ENCODE assay signal across 1 cellular context in the genomic region with DNA sequence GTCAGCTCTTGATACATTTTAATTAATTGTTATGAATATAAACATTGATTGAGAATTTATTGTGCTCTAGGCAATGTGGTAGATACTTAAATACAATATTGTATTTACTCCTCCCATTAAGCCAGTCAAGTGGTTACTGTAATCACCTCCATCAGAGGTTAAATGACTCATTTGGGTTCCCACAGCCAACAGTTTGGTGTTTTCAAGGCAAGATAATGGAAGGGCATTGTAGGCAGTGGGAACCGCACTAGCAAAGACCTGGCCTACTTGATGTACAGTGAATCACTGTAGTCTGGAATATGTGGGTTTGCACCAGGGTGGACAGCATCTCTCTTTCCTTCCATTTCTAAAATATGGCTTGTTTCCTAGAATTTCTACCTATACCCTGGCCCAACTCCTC.
A peak's percentile ranks its signal among the peaks of the same experiment; 100 is the strongest.
TF ChIP-seq lines count a peak whose summit lies in the region.

No MANE protein-coding gene starts in this region.

TF ChIP-seq in K562, 482 proteins besides CTCF, POLR2A, EP300 and RAD21 (continued from another document):
- TF ChIP-seq, protein P1, sequence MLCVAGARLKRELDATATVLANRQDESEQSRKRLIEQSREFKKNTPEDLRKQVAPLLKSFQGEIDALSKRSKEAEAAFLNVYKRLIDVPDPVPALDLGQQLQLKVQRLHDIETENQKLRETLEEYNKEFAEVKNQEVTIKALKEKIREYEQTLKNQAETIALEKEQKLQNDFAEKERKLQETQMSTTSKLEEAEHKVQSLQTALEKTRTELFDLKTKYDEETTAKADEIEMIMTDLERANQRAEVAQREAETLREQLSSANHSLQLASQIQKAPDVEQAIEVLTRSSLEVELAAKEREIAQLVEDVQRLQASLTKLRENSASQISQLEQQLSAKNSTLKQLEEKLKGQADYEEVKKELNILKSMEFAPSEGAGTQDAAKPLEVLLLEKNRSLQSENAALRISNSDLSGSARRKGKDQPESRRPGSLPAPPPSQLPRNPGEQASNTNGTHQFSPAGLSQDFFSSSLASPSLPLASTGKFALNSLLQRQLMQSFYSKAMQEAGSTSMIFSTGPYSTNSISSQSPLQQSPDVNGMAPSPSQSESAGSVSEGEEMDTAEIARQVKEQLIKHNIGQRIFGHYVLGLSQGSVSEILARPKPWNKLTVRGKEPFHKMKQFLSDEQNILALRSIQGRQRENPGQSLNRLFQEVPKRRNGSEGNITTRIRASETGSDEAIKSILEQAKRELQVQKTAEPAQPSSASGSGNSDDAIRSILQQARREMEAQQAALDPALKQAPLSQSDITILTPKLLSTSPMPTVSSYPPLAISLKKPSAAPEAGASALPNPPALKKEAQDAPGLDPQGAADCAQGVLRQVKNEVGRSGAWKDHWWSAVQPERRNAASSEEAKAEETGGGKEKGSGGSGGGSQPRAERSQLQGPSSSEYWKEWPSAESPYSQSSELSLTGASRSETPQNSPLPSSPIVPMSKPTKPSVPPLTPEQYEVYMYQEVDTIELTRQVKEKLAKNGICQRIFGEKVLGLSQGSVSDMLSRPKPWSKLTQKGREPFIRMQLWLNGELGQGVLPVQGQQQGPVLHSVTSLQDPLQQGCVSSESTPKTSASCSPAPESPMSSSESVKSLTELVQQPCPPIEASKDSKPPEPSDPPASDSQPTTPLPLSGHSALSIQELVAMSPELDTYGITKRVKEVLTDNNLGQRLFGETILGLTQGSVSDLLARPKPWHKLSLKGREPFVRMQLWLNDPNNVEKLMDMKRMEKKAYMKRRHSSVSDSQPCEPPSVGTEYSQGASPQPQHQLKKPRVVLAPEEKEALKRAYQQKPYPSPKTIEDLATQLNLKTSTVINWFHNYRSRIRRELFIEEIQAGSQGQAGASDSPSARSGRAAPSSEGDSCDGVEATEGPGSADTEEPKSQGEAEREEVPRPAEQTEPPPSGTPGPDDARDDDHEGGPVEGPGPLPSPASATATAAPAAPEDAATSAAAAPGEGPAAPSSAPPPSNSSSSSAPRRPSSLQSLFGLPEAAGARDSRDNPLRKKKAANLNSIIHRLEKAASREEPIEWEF (CRISPR knock-in tag; IDR thresholded peaks at IDR 0.05): no peak
- TF ChIP-seq FOSL1 (tag; conservative IDR thresholded peaks at IDR 0.05): peak; percentile 87
- peak; percentile 62; the same call in 1 of the 2 replicates for TF ChIP-seq JUND (IDR thresholded peaks at IDR 0.05; ENCODE audit: borderline replicate concordance, low read depth, low read length)
- TF ChIP-seq JUND (tag; IDR thresholded peaks at IDR 0.05; ENCODE audit: borderline replicate concordance, low read depth, low read length): peak; percentile 58; the same call in 1 of the 3 replicates
